Comparison of ENCODE assay signal across 17 cellular contexts in genomic region chr6:170442596-170442995, GRCh38.
"Had no signal": no experiment of that assay in that cellular context is flagged by ENCODE, and none has a peak within 500 bp of the region (broad histone marks: within the 10 kb centered on the region; RNA-seq: fewer than 3 reads in every experiment).

No MANE protein-coding gene starts in this region.

- DNase-seq: Kasumi-1, MM.1S, NCI-H1092 treated with DMSO at 0.1 percent for 48 hours, NCI-H1436, NCI-H187, NCI-H2029, NCI-H2081 treated with DMSO at 0.1 percent for 48 hours, NCI-H2171, NCI-H226, NCI-H446, NCI-H510A, NCI-H524 treated with DMSO at 0.1 percent for 48 hours, NCI-H774, SHP77 had no signal

- FAIRE-seq: HTR-8/SVneo, K562 had no signal

- H3K27ac Mint-ChIP-seq: IgD-negative memory B cell had no signal

- H3K36me3 Mint-ChIP-seq: IgD-negative memory B cell had no signal

- H3K9me3 Mint-ChIP-seq: IgD-negative memory B cell had no signal

- H3K4me3 Mint-ChIP-seq: IgD-negative memory B cell had no signal
